Comparison of ENCODE assay signal across 1 cellular context in genomic region chr2:12507295-12507694, GRCh38.
TF ChIP-seq lines count a peak whose summit lies in the region.

No MANE protein-coding gene starts in this region.

TF ChIP-seq in HepG2, 621 proteins besides CTCF, POLR2A, EP300 and RAD21 (continued from another document):
- TF ChIP-seq ZNF407 (CRISPR knock-in tag; IDR thresholded peaks at IDR 0.05; ENCODE audit: not compliant biosample characterization) (no peak), ZBTB44 (CRISPR knock-in tag; IDR thresholded peaks at IDR 0.05) (no peak), ZNF235 (CRISPR knock-in tag; IDR thresholded peaks at IDR 0.05; ENCODE audit: borderline replicate concordance) (no peak)
TF ChIP-seq in HepG2: peak in this region for 0.
